In the genomic region with DNA sequence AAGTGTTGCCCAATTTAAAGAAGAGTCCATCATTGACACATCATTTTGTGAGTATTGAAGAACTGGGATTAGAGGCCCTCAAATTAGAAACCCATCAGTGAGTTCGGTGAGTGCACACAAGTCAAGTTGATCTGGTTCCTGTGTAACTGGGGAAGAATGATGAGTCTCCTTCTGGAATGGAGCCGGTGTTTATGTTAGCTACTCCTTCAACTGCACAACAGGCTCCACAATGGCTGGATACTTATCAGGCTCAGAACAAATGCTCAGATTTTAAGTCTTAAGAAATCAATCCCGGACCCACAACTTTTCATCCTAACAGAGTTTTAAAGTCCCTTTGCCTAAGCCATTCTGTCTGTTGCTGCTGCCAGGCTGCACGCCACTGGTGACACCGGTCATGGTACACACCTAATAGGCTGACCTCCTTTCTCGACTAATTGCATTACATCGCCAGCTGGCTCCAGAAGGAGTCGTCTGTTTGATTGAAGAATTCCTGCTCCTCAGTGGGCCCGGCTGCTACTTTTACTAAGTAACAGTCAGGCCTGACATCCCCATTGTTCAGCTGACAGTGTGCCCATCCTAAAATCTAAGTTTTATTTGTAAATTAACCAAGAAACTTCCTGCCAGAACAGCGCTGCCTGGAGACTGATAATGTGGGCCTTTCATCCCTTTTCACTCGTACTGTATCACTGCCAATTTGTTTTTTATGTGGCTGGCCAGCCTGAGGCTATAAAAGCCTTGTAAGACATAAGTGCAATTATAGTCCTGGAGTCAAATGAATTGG, we compare ENCODE assay signal across 1 cellular context.
TF ChIP-seq lines count a peak whose summit lies in the region.

No MANE protein-coding gene starts in this region.

TF ChIP-seq in SK-N-SH treated with all-trans-retinoic acid at 6 μM for 48 hours, 23 proteins besides CTCF, POLR2A, EP300 and RAD21 (continued from another document):
- TF ChIP-seq TSHZ2 (CRISPR knock-in tag; IDR thresholded peaks at IDR 0.05) = no peak
- TF ChIP-seq, protein P1, sequence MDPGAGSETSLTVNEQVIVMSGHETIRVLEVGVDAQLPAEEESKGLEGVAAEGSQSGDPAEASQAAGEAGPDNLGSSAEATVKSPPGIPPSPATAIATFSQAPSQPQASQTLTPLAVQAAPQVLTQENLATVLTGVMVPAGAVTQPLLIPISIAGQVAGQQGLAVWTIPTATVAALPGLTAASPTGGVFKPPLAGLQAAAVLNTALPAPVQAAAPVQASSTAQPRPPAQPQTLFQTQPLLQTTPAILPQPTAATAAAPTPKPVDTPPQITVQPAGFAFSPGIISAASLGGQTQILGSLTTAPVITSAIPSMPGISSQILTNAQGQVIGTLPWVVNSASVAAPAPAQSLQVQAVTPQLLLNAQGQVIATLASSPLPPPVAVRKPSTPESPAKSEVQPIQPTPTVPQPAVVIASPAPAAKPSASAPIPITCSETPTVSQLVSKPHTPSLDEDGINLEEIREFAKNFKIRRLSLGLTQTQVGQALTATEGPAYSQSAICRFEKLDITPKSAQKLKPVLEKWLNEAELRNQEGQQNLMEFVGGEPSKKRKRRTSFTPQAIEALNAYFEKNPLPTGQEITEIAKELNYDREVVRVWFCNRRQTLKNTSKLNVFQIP (CRISPR knock-in tag; IDR thresholded peaks at IDR 0.05; ENCODE audit: borderline replicate concordance, low read depth) = no peak
- TF ChIP-seq SNAI2 (CRISPR knock-in tag; IDR thresholded peaks at IDR 0.05) = no peak
- TF ChIP-seq CSDC2 (CRISPR knock-in tag; IDR thresholded peaks at IDR 0.05) = no peak
- TF ChIP-seq GLIS3 (CRISPR knock-in tag; IDR thresholded peaks at IDR 0.05) = no peak
